Comparison of ENCODE assay signal across 9 cellular contexts in genomic region chr1:45892068-45892785, GRCh38.
A peak's percentile ranks its signal among the peaks of the same experiment; 100 is the strongest.
DNase-seq lines count a peak whose midpoint lies in the region; ATAC-seq and TF ChIP-seq lines count a peak whose summit lies in the region.
"Had no signal": no experiment of that assay in that cellular context is flagged by ENCODE, and none has a peak within 500 bp of the region (broad histone marks: within the 10 kb centered on the region; RNA-seq: fewer than 3 reads in every experiment).

No MANE protein-coding gene starts in this region.

- peaks cover 0 to 20% (median 5%) of the 10 kb centered on the region in 4 donors for H3K4me1 ChIP-seq in right lobe of liver
- peaks cover 6 to 17% of the 10 kb centered on the region in 2 donors for H3K4me1 ChIP-seq in thyroid gland

- TF ChIP-seq CTCF in right lobe of liver (IDR thresholded peaks at IDR 0.05) (no peak), thyroid gland (IDR thresholded peaks at IDR 0.05) (no peak)

- WGBS in right lobe of liver (ENCODE audit: insufficient coverage, low coverage, low lambda C conversion rate, missing lambda C conversion rate), result 22% methylated on average over 6 of the region's 6 CpGs
- WGBS in thyroid gland, 2 donors, result 24 to 57% methylated on average over 6 of the region's 6 CpGs

- peak overlapping the region in 1 of 3 donors; percentile 7 for H3K4me3 ChIP-seq in right lobe of liver
- H3K4me3 ChIP-seq in thyroid gland (replicated peaks in 1 of 3), result no peak overlapping the region

- DNase-seq in LHCN-M2 (ENCODE audit: low read depth) (peak; percentile 92), dedifferentiated amniotic fluid mesenchymal stem cell (ENCODE audit: extremely low spot score) (peak; percentile 84), right lobe of liver (no peak), thyroid gland (peak; percentile 12 to 21), DMS114 treated with DMSO at 0.1 percent for 48 hours (lab: John Stamatoyannopoulos, UW; ENCODE audit: unreplicated experiment) (no peak), activated T-cell treated with anti-CD3 and anti-CD28 coated beads for 4 hours (no peak)
- DNase-seq in activated CD4-positive, alpha-beta T cell treated with anti-CD3 and anti-CD28 coated beads for 1 hour, result no peak

- H3K27ac ChIP-seq in right lobe of liver, result peak overlapping the region; percentile 77 to 92 (median 87)
- peak overlapping the region; percentile 45 to 75 (median 73) for H3K27ac ChIP-seq in thyroid gland
- H3K27ac ChIP-seq: HL-60 had no signal

- no peaks in the 10 kb centered on the region for H3K9me3 ChIP-seq in right lobe of liver
- H3K9me3 ChIP-seq in thyroid gland, result no peaks in the 10 kb centered on the region

- H3K36me3 ChIP-seq in right lobe of liver (no peaks in the 10 kb centered on the region), thyroid gland (no peaks in the 10 kb centered on the region)

- H3K27me3 ChIP-seq in right lobe of liver, result no peaks in the 10 kb centered on the region
- no peaks in the 10 kb centered on the region for H3K27me3 ChIP-seq in thyroid gland

- ATAC-seq in right lobe of liver, result peak; percentile 84 to 89 (median 87)
- ATAC-seq in GM19035 (IDR thresholded peaks at IDR 0.05; ENCODE audit: unreplicated experiment), result no peak

- intact Hi-C loops in right lobe of liver (cut with DNase I), result no loop called here
- intact Hi-C loops in thyroid gland (cut with DNase I), result no loop called here

- TF ChIP-seq POLR2A in right lobe of liver (IDR thresholded peaks at IDR 0.05) (peak; percentile 78), thyroid gland (IDR thresholded peaks at IDR 0.05) (peak in 1 of 2 donors; percentile 71)

Comparison
In these comparisons a context has a peak if more than half of its experiments do, and no peak if none do; other contexts are left out.
1. DNase-seq: peak in LHCN-M2 (single experiment), dedifferentiated amniotic fluid mesenchymal stem cell (single experiment) and thyroid gland (2 of 2); none in right lobe of liver (0 of 3), DMS114 treated with DMSO at 0.1 percent for 48 hours (single experiment), activated CD4-positive, alpha-beta T cell treated with anti-CD3 and anti-CD28 coated beads for 1 hour (single experiment) and activated T-cell treated with anti-CD3 and anti-CD28 coated beads for 4 hours (single experiment).